Comparison of ENCODE assay signal across 16 cellular contexts in the genomic region with DNA sequence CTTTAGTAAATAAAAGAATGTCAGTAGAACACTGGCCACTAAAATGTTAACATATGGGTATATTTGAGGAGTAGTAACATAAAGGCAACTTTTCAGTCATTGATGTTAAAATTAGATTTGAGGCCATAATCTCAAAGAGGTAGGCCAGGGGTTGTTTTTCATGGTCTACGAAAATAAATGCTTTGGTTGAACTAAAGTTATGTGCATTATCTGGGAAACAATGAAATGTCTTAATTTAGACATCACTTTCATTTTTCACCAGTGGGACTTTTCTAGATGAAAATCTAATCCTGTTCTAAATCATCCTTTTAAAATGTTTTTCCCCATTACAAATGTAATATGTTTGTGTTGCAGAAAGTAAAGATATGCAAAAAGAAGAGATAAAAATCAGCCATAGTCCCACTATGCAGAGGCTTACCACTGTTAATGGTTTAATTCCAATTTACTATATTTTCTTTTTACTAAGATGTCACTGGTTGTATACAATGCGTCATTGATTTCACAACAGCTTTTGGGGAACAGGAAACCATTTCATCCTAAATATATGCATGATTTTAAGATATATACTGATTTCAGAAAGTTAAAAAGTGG.
DNase-seq lines count a peak whose midpoint lies in the region; ATAC-seq and TF ChIP-seq lines count a peak whose summit lies in the region.
"Had no signal": no experiment of that assay in that cellular context is flagged by ENCODE, and none has a peak within 500 bp of the region (broad histone marks: within the 10 kb centered on the region; RNA-seq: fewer than 3 reads in every experiment).

No MANE protein-coding gene starts in this region.

- H3K36me3 ChIP-seq in OCI-LY7 (ENCODE audit: insufficient read depth, low read length): peaks cover 46% of the 10 kb centered on the region

- H3K4me1 Mint-ChIP-seq in activated CD4-positive, alpha-beta T cell treated with anti-CD3 and anti-CD28 coated beads, Interleukin-2, amount 10 ng/mL, durations not matched to agents 24 days and 14 days: peaks cover 78% of the 10 kb centered on the region
- peaks cover 91% of the 10 kb centered on the region for H3K4me1 Mint-ChIP-seq in activated CD4-positive, alpha-beta T cell treated with anti-CD3 and anti-CD28 coated beads, Interleukin-2, amount 10 ng/mL, durations not matched to agents 7 days and 5 days
- H3K4me1 Mint-ChIP-seq in memory B cell: peaks cover 44% of the 10 kb centered on the region

- no peaks in the 10 kb centered on the region for H3K9me2 ChIP-seq in OCI-LY7 (ENCODE audit: insufficient read depth, low read length)

- CTCF ChIA-PET in activated CD4-positive, alpha-beta T cell treated with anti-CD3 and anti-CD28 coated beads, Interleukin-2, amount 10 ng/mL, durations not matched to agents 7 days and 5 days (lab: Charles Lee): interaction anchor here (1.0 kb wide), 1 partner anchor 28 kb away, joined by 3 read pairs; no protein-coding TSS in a partner anchor
- CTCF ChIA-PET in OCI-LY7 (lab: Charles Lee; ENCODE audit: unreplicated experiment): interaction anchor here (0.9 kb wide), 1 partner anchor 69 kb away, joined by 3 read pairs; no protein-coding TSS in a partner anchor

- peaks cover 98% of the 10 kb centered on the region for H3K4me1 ChIP-seq in OCI-LY7 (ENCODE audit: insufficient read depth, low read length, poor library complexity, severe bottlenecking)

- no TSS peak for BruUV-seq in OCI-LY7 (replicated peaks; lab: Mats Ljungman, UMichigan)

- H3K9me3 Mint-ChIP-seq in activated CD4-positive, alpha-beta T cell treated with anti-CD3 and anti-CD28 coated beads, Interleukin-2, amount 10 ng/mL, durations not matched to agents 24 days and 14 days: no peaks in the 10 kb centered on the region
- peaks cover 8% of the 10 kb centered on the region for H3K9me3 Mint-ChIP-seq in activated CD4-positive, alpha-beta T cell treated with anti-CD3 and anti-CD28 coated beads, Interleukin-2, amount 10 ng/mL, durations not matched to agents 7 days and 5 days
- H3K9me3 Mint-ChIP-seq in memory B cell: no peaks in the 10 kb centered on the region
- H3K9me3 Mint-ChIP-seq: activated naive CD4-positive, alpha-beta T cell treated with anti-CD3 and anti-CD28 coated beads, Interleukin-2, amount 10 ng/mL, durations not matched to agents 7 days and 5 days had no signal

- no peaks in the 10 kb centered on the region for H4K20me1 ChIP-seq in OCI-LY7 (ENCODE audit: insufficient read depth, low read length)

- TF ChIP-seq CTCF in OCI-LY7 (conservative IDR thresholded peaks at IDR 0.05; ENCODE audit: low read length): no peak

- H3K4me2 ChIP-seq in OCI-LY7 (ENCODE audit: low read length): peak overlapping the region; percentile 76

- H2AFZ ChIP-seq in OCI-LY7 (ENCODE audit: low read length): peak overlapping the region; percentile 28; the same call in 1 of the 2 replicates

- H3K9me3 ChIP-seq in OCI-LY7 (ENCODE audit: low read length): no peaks in the 10 kb centered on the region; the same call in 1 of the 2 replicates
- H3K9me3 ChIP-seq: testis had no signal

- intact Hi-C loops in activated CD4-positive, alpha-beta T cell treated with anti-CD3 and anti-CD28 coated beads, Interleukin-2, amount 10 ng/mL, durations not matched to agents 24 days and 14 days (cut with micrococcal nuclease): loop anchor here (1.0 kb wide), 4 partner anchors 22 to 218 kb away; no protein-coding TSS in a partner anchor
- intact Hi-C loops in OCI-LY7 (cut with micrococcal nuclease; ENCODE audit: unreplicated experiment): loop anchor here (10.0 kb wide), 1 partner anchor 559 kb away; no protein-coding TSS in a partner anchor

- peak overlapping the region; percentile 97 for H3K27ac ChIP-seq in OCI-LY7 (ENCODE audit: low read depth, low read length, poor library complexity, severe bottlenecking)
- H3K27ac ChIP-seq: testis had no signal

- peak overlapping the region; percentile 62 for H3K4me3 Mint-ChIP-seq in activated CD4-positive, alpha-beta T cell treated with anti-CD3 and anti-CD28 coated beads, Interleukin-2, amount 10 ng/mL, durations not matched to agents 24 days and 14 days
- no peak overlapping the region for H3K4me3 Mint-ChIP-seq in activated CD4-positive, alpha-beta T cell treated with anti-CD3 and anti-CD28 coated beads, Interleukin-2, amount 10 ng/mL, durations not matched to agents 7 days and 5 days
- H3K4me3 Mint-ChIP-seq in memory B cell: no peak overlapping the region
- H3K4me3 Mint-ChIP-seq: activated naive CD4-positive, alpha-beta T cell treated with anti-CD3 and anti-CD28 coated beads, Interleukin-2, amount 10 ng/mL, durations not matched to agents 7 days and 5 days had no signal

- ATAC-seq in GM21360 (IDR thresholded peaks at IDR 0.05; ENCODE audit: unreplicated experiment): peak; percentile 34
- ATAC-seq in memory B cell (ENCODE audit: low read depth): no peak
- no peak for ATAC-seq in GM18867 (IDR thresholded peaks at IDR 0.05; ENCODE audit: unreplicated experiment)

- POLR2A ChIA-PET in activated CD4-positive, alpha-beta T cell treated with anti-CD3 and anti-CD28 coated beads, Interleukin-2, amount 10 ng/mL, durations not matched to agents 7 days and 5 days (lab: Charles Lee): no interaction called here
- POLR2A ChIA-PET in OCI-LY7 (lab: Charles Lee): interaction anchor here (0.6 to 2.4 kb wide), 12 partner anchors 10 to 77 kb away, joined by 3 to 17 read pairs (median 6); a partner anchor contains a TSS

- H3K4me3 ChIP-seq in OCI-LY7 (ENCODE audit: low read depth, low read length, poor library complexity, severe bottlenecking): peak overlapping the region; percentile 32
- H3K4me3 ChIP-seq: testis had no signal

- H3K27me3 Mint-ChIP-seq in activated CD4-positive, alpha-beta T cell treated with anti-CD3 and anti-CD28 coated beads, Interleukin-2, amount 10 ng/mL, durations not matched to agents 24 days and 14 days: no peaks in the 10 kb centered on the region
- H3K27me3 Mint-ChIP-seq in activated CD4-positive, alpha-beta T cell treated with anti-CD3 and anti-CD28 coated beads, Interleukin-2, amount 10 ng/mL, durations not matched to agents 7 days and 5 days: no peaks in the 10 kb centered on the region
- no peaks in the 10 kb centered on the region for H3K27me3 Mint-ChIP-seq in memory B cell
- H3K27me3 Mint-ChIP-seq: activated naive CD4-positive, alpha-beta T cell treated with anti-CD3 and anti-CD28 coated beads, Interleukin-2, amount 10 ng/mL, durations not matched to agents 7 days and 5 days had no signal

- H3K36me3 Mint-ChIP-seq in activated CD4-positive, alpha-beta T cell treated with anti-CD3 and anti-CD28 coated beads, Interleukin-2, amount 10 ng/mL, durations not matched to agents 24 days and 14 days (ENCODE audit: low read depth): peaks cover 71% of the 10 kb centered on the region
- peaks cover 88% of the 10 kb centered on the region for H3K36me3 Mint-ChIP-seq in activated CD4-positive, alpha-beta T cell treated with anti-CD3 and anti-CD28 coated beads, Interleukin-2, amount 10 ng/mL, durations not matched to agents 7 days and 5 days (ENCODE audit: low read depth)
- H3K36me3 Mint-ChIP-seq in memory B cell: peaks cover 33% of the 10 kb centered on the region

- H3K79me2 ChIP-seq in OCI-LY7 (ENCODE audit: insufficient read depth, low read depth, low read length): peaks cover 75% of the 10 kb centered on the region; the same call in 1 of the 2 replicates

- peak overlapping the region; percentile 79 for H3K27ac Mint-ChIP-seq in activated CD4-positive, alpha-beta T cell treated with anti-CD3 and anti-CD28 coated beads, Interleukin-2, amount 10 ng/mL, durations not matched to agents 24 days and 14 days
- H3K27ac Mint-ChIP-seq in activated CD4-positive, alpha-beta T cell treated with anti-CD3 and anti-CD28 coated beads, Interleukin-2, amount 10 ng/mL, durations not matched to agents 7 days and 5 days: no peak overlapping the region
- peak overlapping the region; percentile 79 for H3K27ac Mint-ChIP-seq in memory B cell
- H3K27ac Mint-ChIP-seq: activated naive CD4-positive, alpha-beta T cell treated with anti-CD3 and anti-CD28 coated beads, Interleukin-2, amount 10 ng/mL, durations not matched to agents 7 days and 5 days had no signal

- DNase-seq in activated CD4-positive, alpha-beta T cell treated with anti-CD3 and anti-CD28 coated beads, Interleukin-2, amount 10 ng/mL, durations not matched to agents 24 days and 14 days: no peak
- no peak for DNase-seq in activated CD4-positive, alpha-beta T cell treated with anti-CD3 and anti-CD28 coated beads, Interleukin-2, amount 10 ng/mL, durations not matched to agents 7 days and 5 days
- DNase-seq in OCI-LY7 (ENCODE audit: low spot score): no peak
- no peak for DNase-seq in memory B cell (ENCODE audit: low spot score in 2 of 2)
- no peak for DNase-seq in activated CD4-positive, CD25-positive, alpha-beta regulatory T cell treated with anti-CD3 and anti-CD28 coated beads, Interleukin-2, amount 50 U/mL, for 72 hours
- DNase-seq in NCI-H1092 (lab: John Stamatoyannopoulos, UW): no peak
- DNase-seq: activated naive CD4-positive, alpha-beta T cell treated with anti-CD3 and anti-CD28 coated beads, Interleukin-2, amount 10 ng/mL, durations not matched to agents 7 days and 5 days; effector CD4-positive, alpha-beta T cell; hypothalamus; NCI-H2107; NCI-H774; Right ventricle myocardium superior; T-helper 9 cell; testis had no signal
